13 cellular contexts compared by ENCODE assay signal in the genomic region with DNA sequence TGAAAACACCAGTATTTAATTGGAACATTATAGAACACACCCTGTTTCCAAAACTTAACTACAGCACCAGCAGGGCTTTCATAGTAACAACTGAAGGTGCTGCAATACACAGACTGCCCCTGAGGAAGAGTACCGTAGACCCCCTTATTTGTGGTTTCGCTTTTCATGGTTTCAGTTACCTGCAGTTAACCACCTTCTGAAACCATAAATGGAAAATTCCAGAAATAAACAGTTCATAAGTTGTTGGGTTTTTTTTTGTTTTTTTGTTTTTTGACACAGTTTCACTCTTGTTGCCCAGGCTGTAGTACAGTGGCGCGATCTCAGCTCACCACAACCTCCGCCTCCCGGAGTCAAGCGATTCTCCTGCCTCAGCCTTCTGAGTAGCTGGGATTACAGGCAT. TPM values are rescaled to one million over a fixed set of nuclear protein-coding genes. Genes with fewer than 3 reads are reported as not detected.
DNase-seq lines count a peak whose midpoint lies in the region; ATAC-seq and FAIRE-seq lines count a peak whose summit lies in the region.
"Had no signal": no experiment of that assay in that cellular context is flagged by ENCODE, and none has a peak within 500 bp of the region (broad histone marks: within the 10 kb centered on the region; RNA-seq: fewer than 3 reads in every experiment).

No MANE protein-coding gene starts in this region.

- H3K27me3 Mint-ChIP-seq in activated naive CD8-positive, alpha-beta T cell treated with anti-CD3 and anti-CD28 coated beads for 36 hours, result peaks cover 14% of the 10 kb centered on the region
- peaks cover 8% of the 10 kb centered on the region for H3K27me3 Mint-ChIP-seq in activated naive CD8-positive, alpha-beta T cell treated with anti-CD3 and anti-CD28 coated beads, Interleukin-2, amount 50 U/mL, for 24 hours
- peaks cover 15% of the 10 kb centered on the region for H3K27me3 Mint-ChIP-seq in activated T-cell treated with anti-CD3 and anti-CD28 coated beads, Interleukin-2, amount 50 U/mL, for 4 hours (ENCODE audit: low read depth)

- H3K4me3 Mint-ChIP-seq in activated naive CD8-positive, alpha-beta T cell treated with anti-CD3 and anti-CD28 coated beads for 36 hours, result peak overlapping the region; percentile 7
- no peak overlapping the region for H3K4me3 Mint-ChIP-seq in activated naive CD8-positive, alpha-beta T cell treated with anti-CD3 and anti-CD28 coated beads, Interleukin-2, amount 50 U/mL, for 24 hours
- H3K4me3 Mint-ChIP-seq in activated T-cell treated with anti-CD3 and anti-CD28 coated beads, Interleukin-2, amount 50 U/mL, for 4 hours, result no peak overlapping the region
- H3K4me3 Mint-ChIP-seq: T-helper 1 cell treated with Interleukin-12 subunit alpha and Interleukin-12 subunit beta and Interleukin-4 antibody, amounts not matched to agents 30 μg/mL and 1 μg/mL, for 36 hours had no signal

- H3K36me3 Mint-ChIP-seq in activated naive CD8-positive, alpha-beta T cell treated with anti-CD3 and anti-CD28 coated beads for 36 hours, result no peaks in the 10 kb centered on the region
- no peaks in the 10 kb centered on the region for H3K36me3 Mint-ChIP-seq in activated naive CD8-positive, alpha-beta T cell treated with anti-CD3 and anti-CD28 coated beads, Interleukin-2, amount 50 U/mL, for 24 hours (ENCODE audit: low read depth)
- H3K36me3 Mint-ChIP-seq in activated T-cell treated with anti-CD3 and anti-CD28 coated beads, Interleukin-2, amount 50 U/mL, for 4 hours (ENCODE audit: insufficient read depth), result no peaks in the 10 kb centered on the region

- no peak overlapping the region for H3K27ac Mint-ChIP-seq in activated naive CD8-positive, alpha-beta T cell treated with anti-CD3 and anti-CD28 coated beads for 36 hours
- no peak overlapping the region for H3K27ac Mint-ChIP-seq in activated naive CD8-positive, alpha-beta T cell treated with anti-CD3 and anti-CD28 coated beads, Interleukin-2, amount 50 U/mL, for 24 hours
- H3K27ac Mint-ChIP-seq: T-helper 1 cell treated with Interleukin-12 subunit alpha and Interleukin-12 subunit beta and Interleukin-4 antibody, amounts not matched to agents 30 μg/mL and 1 μg/mL, for 36 hours had no signal

- peaks cover 8% of the 10 kb centered on the region for H3K4me1 Mint-ChIP-seq in activated naive CD8-positive, alpha-beta T cell treated with anti-CD3 and anti-CD28 coated beads for 36 hours
- H3K4me1 Mint-ChIP-seq in activated naive CD8-positive, alpha-beta T cell treated with anti-CD3 and anti-CD28 coated beads, Interleukin-2, amount 50 U/mL, for 24 hours, result peaks cover 11% of the 10 kb centered on the region
- H3K4me1 Mint-ChIP-seq in activated T-cell treated with anti-CD3 and anti-CD28 coated beads, Interleukin-2, amount 50 U/mL, for 4 hours (ENCODE audit: low read depth), result peaks cover 7% of the 10 kb centered on the region

- FAIRE-seq in frontal cortex (lab: Jason Lieb, UNC), result no peak
- FAIRE-seq: A549 had no signal

- DNase-seq in activated naive CD8-positive, alpha-beta T cell treated with anti-CD3 and anti-CD28 coated beads for 36 hours, result peak; percentile 14
- DNase-seq in activated naive CD8-positive, alpha-beta T cell treated with anti-CD3 and anti-CD28 coated beads, Interleukin-2, amount 50 U/mL, for 24 hours, result no peak
- DNase-seq in frontal cortex (ENCODE audit: low spot score in 2 of 2), result no peak
- DNase-seq in NCI-H524 (lab: John Stamatoyannopoulos, UW), result no peak
- no peak for DNase-seq in NCI-H1694 (lab: John Stamatoyannopoulos, UW)
- no peak for DNase-seq in activated T-cell treated with anti-CD3 and anti-CD28 coated beads, Interleukin-2, amount 50 U/mL, for 4 hours
- DNase-seq: activated effector memory CD4-positive, alpha-beta T cell treated with anti-CD3 and anti-CD28 coated beads, Interleukin-2, amount 50 U/mL, for 16 hours; stimulated activated CD4-positive, alpha-beta T cell treated with anti-CD3 and anti-CD28 coated beads, Interleukin-2, amount 100 ng/mL, for 24 hours; thyroid gland had no signal

- H3K9me3 Mint-ChIP-seq in activated naive CD8-positive, alpha-beta T cell treated with anti-CD3 and anti-CD28 coated beads for 36 hours, result no peaks in the 10 kb centered on the region
- H3K9me3 Mint-ChIP-seq in activated naive CD8-positive, alpha-beta T cell treated with anti-CD3 and anti-CD28 coated beads, Interleukin-2, amount 50 U/mL, for 24 hours, result no peaks in the 10 kb centered on the region
- no peaks in the 10 kb centered on the region for H3K9me3 Mint-ChIP-seq in activated T-cell treated with anti-CD3 and anti-CD28 coated beads, Interleukin-2, amount 50 U/mL, for 4 hours
- H3K9me3 Mint-ChIP-seq: T-helper 1 cell treated with Interleukin-12 subunit alpha and Interleukin-12 subunit beta and Interleukin-4 antibody, amounts not matched to agents 30 μg/mL and 1 μg/mL, for 36 hours had no signal

- ATAC-seq in activated naive CD8-positive, alpha-beta T cell treated with anti-CD3 and anti-CD28 coated beads, Interleukin-2, amount 50 U/mL, for 24 hours, result no peak
- peak; percentile 84 for ATAC-seq in HG02623 (IDR thresholded peaks at IDR 0.05; ENCODE audit: unreplicated experiment)
- ATAC-seq in HG03460 (IDR thresholded peaks at IDR 0.05; ENCODE audit: unreplicated experiment), result peak; percentile 91
- ATAC-seq in activated T-cell treated with anti-CD3 and anti-CD28 coated beads, Interleukin-2, amount 50 U/mL, for 4 hours, result no peak
- ATAC-seq: A549 had no signal

RNA-seq across cellular contexts. Expression of a gene that starts 9.5 kb away (rescaled TPM):
- total RNA-seq in activated naive CD8-positive, alpha-beta T cell treated with anti-CD3 and anti-CD28 coated beads for 36 hours, result under 1 TPM; 0.64 to 0.68 TPM
- 13.5 TPM for total RNA-seq in frontal cortex
- 1 to 10 TPM in 2 of 3 donors, under 1 TPM in 1; 0.63 to 3.6 (median 3.5) TPM for total RNA-seq in activated T-cell treated with anti-CD3 and anti-CD28 coated beads, Interleukin-2, amount 50 U/mL, for 4 hours

Comparison
In these comparisons a context has a peak if more than half of its experiments do, and no peak if none do; other contexts are left out.
1. ATAC-seq: peak in HG02623 (single experiment) and HG03460 (single experiment); none in activated naive CD8-positive, alpha-beta T cell treated with anti-CD3 and anti-CD28 coated beads, Interleukin-2, amount 50 U/mL, for 24 hours (single experiment) and activated T-cell treated with anti-CD3 and anti-CD28 coated beads, Interleukin-2, amount 50 U/mL, for 4 hours (0 of 2).